ENCODE assay signal across 12 cellular contexts in the genomic region with DNA sequence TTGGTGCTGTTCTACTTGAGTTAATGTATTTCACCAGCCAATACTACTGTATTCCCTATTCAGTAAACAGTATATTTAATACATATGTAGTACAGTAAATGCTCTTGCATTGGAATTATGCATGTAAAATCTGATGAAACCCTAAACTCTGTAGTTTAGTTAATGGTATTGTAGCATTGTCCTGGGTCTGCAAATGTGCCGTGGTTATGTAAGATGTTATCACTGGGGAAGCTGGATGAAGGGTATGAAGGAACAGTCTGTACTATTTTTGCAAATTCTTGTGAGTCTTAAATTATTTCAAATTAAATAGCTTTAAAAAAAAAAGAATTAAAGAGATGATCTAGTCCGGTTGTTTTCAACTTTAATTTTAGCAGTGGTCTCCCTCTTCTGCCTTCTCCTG.
"Had no signal": no experiment of that assay in that cellular context is flagged by ENCODE, and none has a peak within 500 bp of the region (broad histone marks: within the 10 kb centered on the region; RNA-seq: fewer than 3 reads in every experiment).

No MANE protein-coding gene starts in this region.

- H3K4me1 ChIP-seq: right lobe of liver, upper lobe of right lung had no signal

- H3K4me3 Mint-ChIP-seq: dendritic cell treated with granulocyte-macrophage colony-stimulating factor and Interleukin-4, amounts not matched to agents 40 ng/mL and 50 ng/mL, for 4 days; effector memory CD8-positive, alpha-beta T cell; mesothelial cell of epicardium; neural crest cell had no signal

- H3K27ac ChIP-seq: psoas muscle, right lobe of liver, thoracic aorta, upper lobe of right lung had no signal

- DNase-seq: activated gamma-delta T cell; aorta; effector memory CD8-positive, alpha-beta T cell; foreskin melanocyte; psoas muscle; right lobe of liver; SHP77 treated with DMSO at 0.1 percent for 48 hours; upper lobe of right lung had no signal

- H3K36me3 ChIP-seq: right lobe of liver, thoracic aorta, upper lobe of right lung had no signal

- H3K36me3 Mint-ChIP-seq: mesothelial cell of epicardium had no signal

- H3K27me3 Mint-ChIP-seq: dendritic cell treated with granulocyte-macrophage colony-stimulating factor and Interleukin-4, amounts not matched to agents 40 ng/mL and 50 ng/mL, for 4 days; effector memory CD8-positive, alpha-beta T cell had no signal

- H3K4me1 Mint-ChIP-seq: neural crest cell had no signal

- H3K27ac Mint-ChIP-seq: dendritic cell treated with granulocyte-macrophage colony-stimulating factor and Interleukin-4, amounts not matched to agents 40 ng/mL and 50 ng/mL, for 4 days; mesothelial cell of epicardium had no signal

- H3K9me3 ChIP-seq: psoas muscle, right lobe of liver, thoracic aorta, upper lobe of right lung had no signal

- H3K27me3 ChIP-seq: right lobe of liver, upper lobe of right lung had no signal

- H3K9me3 Mint-ChIP-seq: dendritic cell treated with granulocyte-macrophage colony-stimulating factor and Interleukin-4, amounts not matched to agents 40 ng/mL and 50 ng/mL, for 4 days; effector memory CD8-positive, alpha-beta T cell; mesothelial cell of epicardium; neural crest cell had no signal

- ATAC-seq: effector memory CD8-positive, alpha-beta T cell; psoas muscle; right lobe of liver; upper lobe of right lung had no signal

- H3K4me3 ChIP-seq: psoas muscle, right lobe of liver, thoracic aorta, upper lobe of right lung had no signal
